34 cellular contexts compared by ENCODE assay signal in the genomic region with DNA sequence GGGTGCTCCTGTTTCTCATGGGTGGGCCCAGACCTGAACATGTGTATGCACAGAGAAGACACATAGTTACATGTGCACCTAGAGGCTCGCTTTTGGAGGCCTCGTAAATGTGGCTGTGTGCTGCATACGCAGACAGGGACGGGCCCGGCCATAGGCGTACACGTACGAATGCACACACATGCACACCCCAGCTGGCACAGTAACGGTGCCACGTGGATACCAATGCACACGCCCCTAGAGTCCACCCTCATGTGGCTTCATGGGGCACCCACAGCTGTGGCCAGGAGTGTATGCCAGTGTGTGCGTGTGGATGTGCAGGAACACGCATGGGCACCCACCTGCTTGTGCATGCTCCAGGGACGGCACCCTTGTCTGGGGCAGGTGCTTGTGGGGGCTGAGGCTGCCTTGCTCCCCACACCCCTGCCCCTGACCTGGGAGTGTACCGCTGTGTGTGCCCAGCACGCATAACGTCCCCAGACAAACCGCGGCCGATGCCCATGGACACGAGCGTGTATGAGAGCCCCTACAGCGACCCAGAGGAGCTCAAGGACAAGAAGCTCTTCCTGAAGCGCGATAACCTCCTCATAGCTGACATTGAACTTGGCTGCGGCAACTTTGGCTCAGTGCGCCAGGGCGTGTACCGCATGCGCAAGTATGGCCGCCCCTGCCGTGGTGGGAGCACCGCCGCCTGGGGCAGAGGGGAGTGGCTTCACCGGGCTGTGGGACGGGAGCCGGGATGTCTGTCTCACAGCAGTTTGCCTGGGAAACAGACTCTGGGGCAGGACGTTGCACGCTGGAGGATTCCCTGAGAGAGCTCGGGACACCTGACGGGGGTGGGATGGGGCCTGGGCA. TPM values are rescaled to one million over a fixed set of nuclear protein-coding genes. Genes with fewer than 3 reads are reported as not detected.
A peak's percentile ranks its signal among the peaks of the same experiment; 100 is the strongest.
DNase-seq lines count a peak whose midpoint lies in the region; ATAC-seq, FAIRE-seq and TF ChIP-seq lines count a peak whose summit lies in the region.
"Had no signal": no experiment of that assay in that cellular context is flagged by ENCODE, and none has a peak within 500 bp of the region (broad histone marks: within the 10 kb centered on the region; RNA-seq: fewer than 3 reads in every experiment).

No MANE protein-coding gene starts in this region.

- H3K9me3 ChIP-seq in K562 (replicated peaks; ENCODE audit: control insufficient read depth, insufficient read depth, low read depth, low read length) (no peaks in the 10 kb centered on the region), mesenchymal stem cell (ENCODE audit: control insufficient read depth, low read length) (peaks cover 11% of the 10 kb centered on the region)

- peak overlapping the region in 1 of 2 donors; percentile 79 for H3K27ac Mint-ChIP-seq in natural killer cell
- no peak overlapping the region for H3K27ac Mint-ChIP-seq in natural killer cell treated with Interleukin-12 subunit alpha and Interleukin-12 subunit beta and Interleukin-15 and Interleukin-18, amount 100 ng/mL, for 72 hours
- H3K27ac Mint-ChIP-seq: activated naive CD4-positive, alpha-beta T cell treated with anti-CD3 and anti-CD28 coated beads, Interleukin-2, amount 50 U/mL, for 72 hours; activated T-helper 2 cell treated with anti-CD3 and anti-CD28 coated beads, Interferon-gamma antibody, Interleukin-2, Interleukin-4, amounts not matched to agents 10 μg/mL and 5 μg/mL and 100 μg/mL, durations not matched to agents 14 hours and 24 hours and 36 hours; mesothelial cell of epicardium; T-helper 1 cell treated with Interleukin-12 subunit alpha and Interleukin-12 subunit beta and Interleukin-4 antibody, amounts not matched to agents 30 μg/mL and 1 μg/mL, for 36 hours had no signal

- H3K27me3 ChIP-seq in K562 (ENCODE audit: control insufficient read depth in 2 of 2, insufficient read depth in 2 of 2, low read length in 2 of 2) (peaks cover 11 to 76% of the 10 kb centered on the region in 2 experiments; a peak in 3 of 5 replicates), mesenchymal stem cell (ENCODE audit: control insufficient read depth in 1 of 2, insufficient read depth in 1 of 2, low read length in 2 of 2) (peaks cover 0 to 20% of the 10 kb centered on the region in 2 experiments)
- H3K27me3 ChIP-seq: MG63, tibial nerve had no signal

- no peak overlapping the region for H2BK15ac ChIP-seq in mesenchymal stem cell (ENCODE audit: low read depth, poor library complexity, severe bottlenecking)

- no peaks in the 10 kb centered on the region for H3K9me1 ChIP-seq in K562 (ENCODE audit: control insufficient read depth, insufficient read depth, low read length)

- no peaks in the 10 kb centered on the region for H3K79me2 ChIP-seq in K562 (ENCODE audit: control insufficient read depth, insufficient read depth, low read length)

- H3K14ac ChIP-seq in mesenchymal stem cell (ENCODE audit: low read length in 2 of 2): no peak overlapping the region

- TF ChIP-seq RAD21 in K562 (CRISPR knock-in tag; conservative IDR thresholded peaks at IDR 0.05 in 1 of 2, IDR thresholded peaks at IDR 0.05 in 1 of 2): no peak

- TF ChIP-seq CTCF in natural killer cell (IDR thresholded peaks at IDR 0.05) (no peak), K562 (IDR thresholded peaks at IDR 0.05 in 2 of 3, conservative IDR thresholded peaks at IDR 0.05 in 1 of 3; ENCODE audit: insufficient read depth in 2 of 3, low read depth in 1 of 3, low read length in 3 of 3) (no peak)

- H3K36me3 ChIP-seq in K562 (ENCODE audit: control insufficient read depth, insufficient read depth, low read length): no peaks in the 10 kb centered on the region
- no peaks in the 10 kb centered on the region for H3K36me3 ChIP-seq in mesenchymal stem cell (ENCODE audit: control insufficient read depth in 1 of 2, insufficient read depth in 2 of 2, low read depth in 1 of 2, low read length in 2 of 2)
- H3K36me3 ChIP-seq: MG63, tibial nerve had no signal

- H3K4ac ChIP-seq in mesenchymal stem cell (ENCODE audit: low read depth in 1 of 2, low read length in 2 of 2): no peak overlapping the region

- no TSS peak for BruUV-seq in K562 (replicated peaks; lab: Mats Ljungman, UMichigan)

- no peak overlapping the region for H3K9ac ChIP-seq in K562 (ENCODE audit: insufficient read depth in 1 of 2, low read depth in 2 of 2, low read length in 2 of 2)
- no peak overlapping the region for H3K9ac ChIP-seq in mesenchymal stem cell (ENCODE audit: low read length)
- H3K9ac ChIP-seq: KMS-11 had no signal

- no peak for FAIRE-seq in K562 (lab: Jason Lieb, UNC)
- FAIRE-seq: bronchial epithelial cell, TTC549 had no signal

- no peak for TF ChIP-seq EP300 in K562 (IDR thresholded peaks at IDR 0.05; ENCODE audit: low read length)

- H2BK5ac ChIP-seq in mesenchymal stem cell (ENCODE audit: low read depth, low read length, poor library complexity, severe bottlenecking): no peak overlapping the region

- H4K91ac ChIP-seq in mesenchymal stem cell (ENCODE audit: low read length): no peak overlapping the region

- H3K27me3 Mint-ChIP-seq in natural killer cell (ENCODE audit: low read depth in 2 of 2): no peaks in the 10 kb centered on the region
- no peaks in the 10 kb centered on the region for H3K27me3 Mint-ChIP-seq in natural killer cell treated with Interleukin-12 subunit alpha and Interleukin-12 subunit beta and Interleukin-15 and Interleukin-18, amount 100 ng/mL, for 72 hours

- intact Hi-C loops in natural killer cell (cut with micrococcal nuclease) (no loop called here), K562 (cut with micrococcal nuclease) (no loop called here)

- H3K79me1 ChIP-seq in mesenchymal stem cell (replicated peaks; ENCODE audit: low read length, poor library complexity, severe bottlenecking): no peaks in the 10 kb centered on the region

- H2AFZ ChIP-seq in K562 (ENCODE audit: low read depth, low read length) (no peak overlapping the region), mesenchymal stem cell (ENCODE audit: low read depth, low read length) (no peak overlapping the region)

- no peak overlapping the region for H2BK120ac ChIP-seq in mesenchymal stem cell (ENCODE audit: low read depth, low read length)

- H2AK5ac ChIP-seq in mesenchymal stem cell (ENCODE audit: low read length, severe bottlenecking): no peak overlapping the region

- no peaks in the 10 kb centered on the region for H4K20me1 ChIP-seq in K562 (replicated peaks; ENCODE audit: control insufficient read depth, insufficient read depth, low read length)

- H3K4me3 Mint-ChIP-seq in natural killer cell: no peak overlapping the region
- no peak overlapping the region for H3K4me3 Mint-ChIP-seq in natural killer cell treated with Interleukin-12 subunit alpha and Interleukin-12 subunit beta and Interleukin-15 and Interleukin-18, amount 100 ng/mL, for 72 hours
- H3K4me3 Mint-ChIP-seq: mesothelial cell of epicardium; T-helper 1 cell treated with Interleukin-12 subunit alpha and Interleukin-12 subunit beta and Interleukin-4 antibody, amounts not matched to agents 30 μg/mL and 1 μg/mL, for 36 hours had no signal

- no peak overlapping the region for H2BK12ac ChIP-seq in mesenchymal stem cell (ENCODE audit: low read length in 2 of 2)

- H3K4me2 ChIP-seq in K562 (ENCODE audit: insufficient read depth, low read length): no peak overlapping the region
- H3K4me2 ChIP-seq in mesenchymal stem cell (ENCODE audit: low read length, poor library complexity, severe bottlenecking): no peak overlapping the region
- H3K4me2 ChIP-seq: KMS-11 had no signal

- H3K27ac ChIP-seq in K562 (ENCODE audit: extremely low read depth, low read depth, low read length) (no peak overlapping the region), mesenchymal stem cell (ENCODE audit: low read length, poor library complexity, severe bottlenecking) (no peak overlapping the region)
- H3K27ac ChIP-seq: C4-2B, coronary artery, KMS-11, psoas muscle, tibial nerve had no signal

- H4K8ac ChIP-seq in mesenchymal stem cell (ENCODE audit: low read length): peak overlapping the region; percentile 42

- DNase-seq in natural killer cell: peak; percentile 13
- no peak for DNase-seq in natural killer cell treated with Interleukin-12 subunit alpha and Interleukin-12 subunit beta and Interleukin-15 and Interleukin-18, amount 100 ng/mL, for 72 hours (ENCODE audit: low spot score)
- DNase-seq in K562 (ENCODE audit: extremely low read depth in 1 of 4, low spot score in 3 of 4): no peak
- no peak for DNase-seq in mesenchymal stem cell
- DNase-seq in HEK293T (ENCODE audit: extremely low spot score): no peak
- DNase-seq in MV-4-11 (lab: John Stamatoyannopoulos, UW): no peak
- no peak for DNase-seq in retina
- DNase-seq: anterior cingulate cortex; DMS79; effector memory CD4-positive, alpha-beta T cell; MG63; NCI-H1417; NCI-H2081; NCI-H2227 treated with DMSO at 0.1 percent for 48 hours; NCI-H526 treated with DMSO at 0.1 percent for 48 hours; NK-92 treated with Interleukin-12 subunit alpha and Interleukin-12 subunit beta, amount 100 ng/mL, for 24 hours; psoas muscle; stimulated activated CD4-positive, alpha-beta T cell treated with anti-CD3 and anti-CD28 coated beads, Interleukin-15, amount 100 ng/mL, for 24 hours; stimulated activated CD4-positive, alpha-beta T cell treated with anti-CD3 and anti-CD28 coated beads, Interleukin-4, amount 100 ng/mL, for 4 hours had no signal

- H3K4me3 ChIP-seq in K562 (no peak overlapping the region), mesenchymal stem cell (ENCODE audit: insufficient read depth in 1 of 2, low read depth in 1 of 2, low read length in 2 of 2) (no peak overlapping the region)
- H3K4me3 ChIP-seq: coronary artery, MG63, psoas muscle, tibial nerve had no signal

- H3K4me1 ChIP-seq in K562 (replicated peaks in 1 of 2; ENCODE audit: control insufficient read depth in 2 of 2, insufficient read depth in 2 of 2, low read length in 2 of 2) (peaks cover 0 to 24% of the 10 kb centered on the region in 2 experiments; a peak in 2 of 5 replicates), mesenchymal stem cell (ENCODE audit: control insufficient read depth, insufficient read depth, low read depth, low read length) (no peaks in the 10 kb centered on the region)
- H3K4me1 ChIP-seq: Caco-2, psoas muscle, tibial nerve had no signal

- H3K36me3 Mint-ChIP-seq in natural killer cell: peaks cover 8% of the 10 kb centered on the region
- peaks cover 18% of the 10 kb centered on the region for H3K36me3 Mint-ChIP-seq in natural killer cell treated with Interleukin-12 subunit alpha and Interleukin-12 subunit beta and Interleukin-15 and Interleukin-18, amount 100 ng/mL, for 72 hours

- H3K4me1 Mint-ChIP-seq in natural killer cell: peaks cover 50 to 68% of the 10 kb centered on the region in 2 donors
- H3K4me1 Mint-ChIP-seq in natural killer cell treated with Interleukin-12 subunit alpha and Interleukin-12 subunit beta and Interleukin-15 and Interleukin-18, amount 100 ng/mL, for 72 hours (ENCODE audit: low read depth in 2 of 2): peaks cover 34 to 40% of the 10 kb centered on the region in 2 donors
- H3K4me1 Mint-ChIP-seq: mesothelial cell of epicardium had no signal

- H3K9me3 Mint-ChIP-seq in natural killer cell: no peaks in the 10 kb centered on the region
- H3K9me3 Mint-ChIP-seq in natural killer cell treated with Interleukin-12 subunit alpha and Interleukin-12 subunit beta and Interleukin-15 and Interleukin-18, amount 100 ng/mL, for 72 hours: no peaks in the 10 kb centered on the region
- H3K9me3 Mint-ChIP-seq: activated naive CD4-positive, alpha-beta T cell treated with anti-CD3 and anti-CD28 coated beads, Interleukin-2, amount 50 U/mL, for 72 hours; mesothelial cell of epicardium had no signal

- no peak for TF ChIP-seq POLR2A in K562 (conservative IDR thresholded peaks at IDR 0.05)

- no peak overlapping the region for H3K18ac ChIP-seq in mesenchymal stem cell (ENCODE audit: low read depth in 1 of 2, low read length in 2 of 2)

- CTCF ChIA-PET in K562 (lab: Yijun Ruan, JAX; ENCODE audit: low intra/inter-chr PET ratio): no interaction called here
- CTCF ChIA-PET in HEK293T (lab: Yijun Ruan, JAX): no interaction called here

- ATAC-seq in natural killer cell: no peak
- no peak for ATAC-seq in natural killer cell treated with Interleukin-12 subunit alpha and Interleukin-12 subunit beta and Interleukin-15 and Interleukin-18, amount 100 ng/mL, for 72 hours
- ATAC-seq in K562: no peak
- ATAC-seq: activated naive CD4-positive, alpha-beta T cell treated with anti-CD3 and anti-CD28 coated beads, Interleukin-2, amount 50 U/mL, for 72 hours; left lobe of liver; psoas muscle; SK-N-SH treated with all-trans-retinoic acid at 6 μM for 48 hours had no signal

- in situ Hi-C loops in K562 (cut with MboI): no loop called here

- POLR2A ChIA-PET in K562 (lab: Yijun Ruan, JAX) (interaction anchor here (0.9 kb wide), 1 partner anchor 9 kb away, joined by 4 read pairs; no protein-coding TSS in a partner anchor), HEK293T (lab: Yijun Ruan, JAX) (no interaction called here)

- WGBS in K562 (ENCODE audit: insufficient coverage, low coverage, missing lambda C conversion rate): 36% methylated on average over 41 of the region's 41 CpGs
- WGBS in mesenchymal stem cell: 94% methylated on average over 41 of the region's 41 CpGs

- no peak overlapping the region for H3K23ac ChIP-seq in mesenchymal stem cell (ENCODE audit: low read length in 2 of 2)

RNA-seq across cellular contexts. Expression of a gene that starts 20.9 kb away (rescaled TPM):
- 1,000 to 10,000 TPM in 1 of 3 donors, 100 to 1,000 TPM in 2; 883 to 1,008 (median 954) TPM for total RNA-seq in natural killer cell
- 100 to 1,000 TPM in 1 of 2 donors, 10 to 100 TPM in 1; 97.4 to 191 TPM for total RNA-seq in natural killer cell treated with Interleukin-12 subunit alpha and Interleukin-12 subunit beta and Interleukin-15 and Interleukin-18, amount 100 ng/mL, for 72 hours
- total RNA-seq in K562 (2011; cell fraction: chromatin; rRNA removed; ENCODE audit: low replicate concordance): 0.58 and 3.1 TPM in 2 replicates
- total RNA-seq in K562 (2011; cell fraction: nucleolus; rRNA removed): 1.8 and 2.0 TPM in 2 replicates
- 0.81 and 1.7 TPM in 2 replicates for total RNA-seq in K562 (2011; cell fraction: nucleoplasm; rRNA removed)
- 0.41 and 0.49 TPM in 2 replicates for total RNA-seq in K562 (2014; rRNA removed)
- total RNA-seq in K562 (2014; rRNA removed; fragmentation: Illumina TruSeq; extraction: Trizol): 0.07 TPM in 1 of 2 replicates, not detected in the other
- total RNA-seq in K562 (2015; rRNA removed; fragmentation: Illumina TruSeq; extraction: Trizol): 0.18 and 0.19 TPM in 2 replicates
- 0.80 and 0.98 TPM in 2 replicates for total RNA-seq in K562 (2021)
- polyA plus RNA-seq in K562 (2011; rRNA removed): 0.35 and 0.39 TPM in 2 replicates
- polyA plus RNA-seq in K562 (2011; cell fraction: cytosol; rRNA removed): 0.18 and 0.63 TPM in 2 replicates
- polyA plus RNA-seq in K562 (2011; cell fraction: nucleus; rRNA removed): 2.9 and 5.1 TPM in 2 replicates
- polyA plus RNA-seq in K562 (2012): 0.76 and 3.9 TPM in 2 replicates
- 0.21 and 0.22 TPM in 2 replicates for polyA plus RNA-seq in K562 (2014; fragmentation: Illumina TruSeq; extraction: Trizol)
- under 1 TPM in 1 of 2 experiments, not detected in 1; 0.06 TPM for polyA plus RNA-seq in K562 (2014; fragmentation: Nextera tagmentation; extraction: Ambion mirVana)
- polyA plus RNA-seq in K562 (2014; rRNA removed): 0.20 and 0.76 TPM in 2 replicates
- polyA minus RNA-seq in K562 (2011; rRNA and poly(A)+ RNA removed): 0.15 and 0.46 TPM in 2 replicates
- polyA minus RNA-seq in K562 (2011; cell fraction: cytosol; rRNA and poly(A)+ RNA removed): not detected in 2 replicates
- polyA minus RNA-seq in K562 (2011; cell fraction: nucleus; rRNA and poly(A)+ RNA removed): 0.81 TPM in 1 of 2 replicates, not detected in the other
- 0.48 TPM for polyA plus RNA-seq in mesenchymal stem cell (2013, experiment 1 of 2)
- 0.74 TPM for polyA plus RNA-seq in mesenchymal stem cell (2013, experiment 2 of 2)
- total RNA-seq: bronchial epithelial cell, epithelial cell of proximal tubule, H4 had no signal

Comparison
In these comparisons a context has a peak if more than half of its experiments do, and no peak if none do; other contexts are left out.
1. RNA of a gene that starts 20.9 kb away (total RNA-seq): 883 to 1,008 TPM in natural killer cell and 97.4 to 191 TPM in natural killer cell treated with Interleukin-12 subunit alpha and Interleukin-12 subunit beta and Interleukin-15 and Interleukin-18, amount 100 ng/mL, for 72 hours; 0.07 to 3.1 TPM in K562; every median in the first group is over 10 times any median in the second.